ENCODE assay signal across 11 cellular contexts in the genomic region with DNA sequence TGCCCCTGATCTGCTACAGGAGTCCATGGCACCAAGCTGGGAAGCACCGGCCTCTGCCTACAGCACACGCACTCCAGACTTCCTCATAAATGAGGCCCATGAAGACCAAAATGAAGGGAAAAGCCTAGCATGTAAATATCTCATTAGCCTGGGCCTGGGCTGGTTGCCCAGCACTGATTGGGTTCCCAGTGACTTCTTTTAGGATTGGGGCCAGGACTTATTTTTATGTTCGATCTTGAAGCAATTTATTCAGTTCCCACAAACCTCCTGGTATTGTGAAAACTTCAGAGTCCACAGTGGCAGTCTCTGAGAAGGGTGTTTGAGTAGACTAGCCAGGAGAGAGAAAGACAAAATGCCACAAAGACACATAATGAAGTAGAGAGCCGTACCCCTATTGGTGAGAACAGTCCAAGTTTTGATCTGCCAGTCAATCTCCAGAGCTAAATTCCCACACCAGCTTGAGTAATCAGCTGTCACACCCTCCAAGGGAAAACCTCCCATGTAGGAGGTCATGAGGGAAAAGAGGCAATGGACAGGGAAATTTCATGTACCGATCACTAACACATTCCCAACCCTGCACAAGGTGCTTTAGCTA.
DNase-seq lines count a peak whose midpoint lies in the region; ATAC-seq lines count a peak whose summit lies in the region.
"Had no signal": no experiment of that assay in that cellular context is flagged by ENCODE, and none has a peak within 500 bp of the region (broad histone marks: within the 10 kb centered on the region; RNA-seq: fewer than 3 reads in every experiment).

No MANE protein-coding gene starts in this region.

- H3K14ac ChIP-seq in trophoblast cell (ENCODE audit: low read length): no peak overlapping the region

- ATAC-seq in GM21526 (IDR thresholded peaks at IDR 0.05; ENCODE audit: low FRiP score, unreplicated experiment): no peak
- ATAC-seq in HG03039 (IDR thresholded peaks at IDR 0.05; ENCODE audit: unreplicated experiment): no peak

- H4K91ac ChIP-seq in trophoblast cell (ENCODE audit: low read depth, low read length): no peak overlapping the region

- no peaks in the 10 kb centered on the region for H3K9me3 ChIP-seq in esophagus (ENCODE audit: control insufficient read depth in 2 of 2, insufficient read depth in 1 of 2, low read depth in 1 of 2, low read length in 1 of 2)
- H3K9me3 ChIP-seq in trophoblast cell (ENCODE audit: insufficient read depth, low read depth, low read length): peaks cover 1% of the 10 kb centered on the region

- H3K4me1 ChIP-seq in esophagus (ENCODE audit: control insufficient read depth in 2 of 2, insufficient read depth in 2 of 2, low read length in 1 of 2) (peaks cover 0 to 4% of the 10 kb centered on the region in 2 donors), trophoblast cell (ENCODE audit: control insufficient read depth in 1 of 2, insufficient read depth in 2 of 2, low read length in 2 of 2) (peaks cover 2 to 5% of the 10 kb centered on the region in 2 experiments)

- H3K4me2 ChIP-seq in trophoblast cell (ENCODE audit: low read length): no peak overlapping the region

- H3K18ac ChIP-seq in trophoblast cell (ENCODE audit: low read length): no peak overlapping the region

- H3K27me3 ChIP-seq in esophagus (ENCODE audit: control insufficient read depth in 1 of 2, insufficient read depth in 2 of 2, low read length in 2 of 2): no peaks in the 10 kb centered on the region
- H3K27me3 ChIP-seq in trophoblast cell (ENCODE audit: insufficient read depth, low read length): no peaks in the 10 kb centered on the region

- H3K27ac ChIP-seq in esophagus (ENCODE audit: low read depth in 2 of 2, low read length in 1 of 2) (peak overlapping the region; percentile 14 to 49), trophoblast cell (ENCODE audit: low read depth, low read length) (no peak overlapping the region)

- peaks cover 1% of the 10 kb centered on the region for H3K79me2 ChIP-seq in trophoblast cell (ENCODE audit: control insufficient read depth, insufficient read depth, low read length, poor library complexity)

- no peak overlapping the region for H2BK12ac ChIP-seq in trophoblast cell (ENCODE audit: low read length)

- H2BK5ac ChIP-seq in trophoblast cell (ENCODE audit: low read depth, low read length, poor library complexity): no peak overlapping the region

- H4K8ac ChIP-seq in trophoblast cell (ENCODE audit: low read depth, low read length): no peak overlapping the region

- H2AK5ac ChIP-seq in trophoblast cell (ENCODE audit: low read length): no peak overlapping the region

- peak; percentile 79 for DNase-seq in ELR (ENCODE audit: low read depth)
- DNase-seq in RPMI7951 (ENCODE audit: low read depth): peak; percentile 71
- DNase-seq in trophoblast cell: peak; percentile 33 to 84
- DNase-seq in SIG-M5 (lab: John Stamatoyannopoulos, UW): no peak
- DNase-seq in activated effector memory CD4-positive, alpha-beta T cell treated with Interleukin-2 at 50 U/mL for 16 hours: no peak
- DNase-seq: activated B cell treated with CpG ODN at 0.5 μM for 24 hours; activated naive CD8-positive, alpha-beta T cell treated with anti-CD3 and anti-CD28 coated beads, Interleukin-2, amount 50 U/mL, for 24 hours; NCI-H2227 treated with DMSO at 0.1 percent for 48 hours had no signal

- no peaks in the 10 kb centered on the region for H3K79me1 ChIP-seq in trophoblast cell (ENCODE audit: low read length)

- H4K12ac ChIP-seq in trophoblast cell (ENCODE audit: low read depth, low read length): no peak overlapping the region

- H3K36me3 ChIP-seq in esophagus (ENCODE audit: control insufficient read depth in 2 of 2, insufficient read depth in 2 of 2, low read length in 1 of 2): no peaks in the 10 kb centered on the region
- no peaks in the 10 kb centered on the region for H3K36me3 ChIP-seq in trophoblast cell (ENCODE audit: control insufficient read depth in 1 of 2, insufficient read depth in 2 of 2, low read length in 2 of 2)

- H3K4ac ChIP-seq in trophoblast cell (ENCODE audit: low read depth, low read length): no peak overlapping the region

- H3K4me3 ChIP-seq in esophagus (ENCODE audit: low read depth in 1 of 2, low read length in 2 of 2) (no peak overlapping the region), trophoblast cell (ENCODE audit: low read depth, low read length) (no peak overlapping the region)

- no peak overlapping the region for H3K23ac ChIP-seq in trophoblast cell (ENCODE audit: low read length)

- no peak overlapping the region for H2AFZ ChIP-seq in trophoblast cell (ENCODE audit: insufficient read depth, low read length, poor library complexity)

- H3K9ac ChIP-seq in trophoblast cell (ENCODE audit: low read length): no peak overlapping the region

- no peak overlapping the region for H2BK120ac ChIP-seq in trophoblast cell (ENCODE audit: insufficient read depth, low read length, poor library complexity)

- WGBS in esophagus, 2 donors: 57 to 58% methylated on average over 5 of the region's 5 CpGs
- no CpG with 5 or more reads among the region's 5 CpGs for WGBS in trophoblast cell (ENCODE audit: extremely low coverage, insufficient coverage, insufficient read length)

Comparison
In these comparisons a context has a peak if more than half of its experiments do, and no peak if none do; other contexts are left out.
1. DNase-seq: peak in ELR (single experiment), RPMI7951 (single experiment) and trophoblast cell (2 of 2); none in SIG-M5 (single experiment) and activated effector memory CD4-positive, alpha-beta T cell treated with Interleukin-2 at 50 U/mL for 16 hours (single experiment).